ENCODE assay signal across 1 cellular context in genomic region chr11:1931791-1932480, GRCh38.
TF ChIP-seq lines count a peak whose summit lies in the region.

No MANE protein-coding gene starts in this region.

TF ChIP-seq in H1, 55 proteins besides CTCF, POLR2A, EP300 and RAD21:
- TF ChIP-seq JUND (IDR thresholded peaks at IDR 0.05; ENCODE audit: low read length) (no peak), RBBP5 (IDR thresholded peaks at IDR 0.05; ENCODE audit: borderline replicate concordance, low read depth, low read length) (no peak), POLR2AphosphoS5 (IDR thresholded peaks at IDR 0.05; ENCODE audit: low read depth, low read length) (no peak), SUZ12 (IDR thresholded peaks at IDR 0.05; ENCODE audit: low read length) (no peak), BACH1 (IDR thresholded peaks at IDR 0.05; ENCODE audit: low read length) (no peak), SRF (IDR thresholded peaks at IDR 0.05; ENCODE audit: low read depth, low read length) (no peak), TBP (IDR thresholded peaks at IDR 0.05; ENCODE audit: low read depth, low read length) (no peak), RXRA (IDR thresholded peaks at IDR 0.05; ENCODE audit: insufficient read depth, low read depth, low read length) (no peak), EGR1 (IDR thresholded peaks at IDR 0.05; ENCODE audit: borderline replicate concordance, low read depth, low read length) (no peak)
